Comparison of ENCODE assay signal across 23 cellular contexts in genomic region chr4:183846951-183847350, GRCh38.
"Had no signal": no experiment of that assay in that cellular context is flagged by ENCODE, and none has a peak within 500 bp of the region (broad histone marks: within the 10 kb centered on the region; RNA-seq: fewer than 3 reads in every experiment).

No MANE protein-coding gene starts in this region.

- H3K27ac ChIP-seq: colonic mucosa, coronary artery, dorsolateral prefrontal cortex, epithelial cell of prostate, esophagus squamous epithelium, foreskin keratinocyte, gastrocnemius medialis, gastroesophageal sphincter, heart left ventricle, heart right ventricle had no signal

- ATAC-seq: effector memory CD8-positive, alpha-beta T cell; esophagus mucosa; foreskin keratinocyte; gastrocnemius medialis; gastroesophageal sphincter; heart left ventricle; heart right ventricle had no signal

- H3K36me3 ChIP-seq: colonic mucosa, esophagus squamous epithelium, gastrocnemius medialis, gastroesophageal sphincter, heart left ventricle, heart right ventricle had no signal

- H3K4me3 ChIP-seq: colonic mucosa, coronary artery, dorsolateral prefrontal cortex, esophagus squamous epithelium, gastrocnemius medialis, gastroesophageal sphincter, heart left ventricle, heart right ventricle had no signal

- H3K9me3 ChIP-seq: colonic mucosa, gastrocnemius medialis had no signal

- H3K4me1 ChIP-seq: colonic mucosa, foreskin keratinocyte, gastrocnemius medialis had no signal

- H3K27me3 ChIP-seq: colonic mucosa, esophagus squamous epithelium, gastrocnemius medialis, gastroesophageal sphincter, heart left ventricle, heart right ventricle had no signal

- DNase-seq: colonic mucosa; cortex of kidney; dermis blood vessel endothelial cell; dorsolateral prefrontal cortex; effector CD4-positive, alpha-beta T cell; effector CD8-positive, alpha-beta T cell; effector memory CD4-positive, alpha-beta T cell; effector memory CD8-positive, alpha-beta T cell; endodermal cell; erythroblast; esophagus squamous epithelium; foreskin fibroblast; foreskin keratinocyte; foreskin melanocyte; gastrocnemius medialis; glutamatergic neuron; head of caudate nucleus; heart left ventricle; heart right ventricle had no signal
